Comparison of ENCODE assay signal across 10 cellular contexts in the genomic region with DNA sequence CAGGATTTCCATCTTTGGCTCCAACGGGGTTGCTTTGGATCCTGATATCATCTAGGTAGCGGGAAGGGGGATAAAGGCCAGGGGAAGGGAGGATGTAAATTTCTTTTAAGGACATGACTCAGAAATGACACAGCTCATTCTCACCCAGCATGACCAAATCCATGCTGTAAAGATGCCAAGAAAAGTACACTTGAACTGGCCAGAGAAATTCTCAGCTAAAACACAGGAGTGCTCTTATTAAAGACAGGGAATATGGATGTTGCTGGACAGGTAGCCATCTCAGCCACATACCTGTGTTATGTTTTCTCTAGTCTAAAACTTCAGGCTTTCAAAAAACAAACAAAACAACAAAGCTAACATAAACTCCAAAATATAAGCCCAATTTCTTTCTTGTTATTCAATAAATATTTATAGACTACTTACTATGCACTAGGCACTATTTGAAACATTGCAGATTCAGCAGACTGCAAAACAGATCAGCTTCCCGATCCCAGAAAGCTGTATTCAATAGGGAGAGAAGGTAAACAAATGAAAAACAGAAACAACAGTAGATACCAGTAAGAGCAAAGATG.
DNase-seq lines count a peak whose midpoint lies in the region; ATAC-seq, FAIRE-seq and TF ChIP-seq lines count a peak whose summit lies in the region.
"Had no signal": no experiment of that assay in that cellular context is flagged by ENCODE, and none has a peak within 500 bp of the region (broad histone marks: within the 10 kb centered on the region; RNA-seq: fewer than 3 reads in every experiment).

No MANE protein-coding gene starts in this region.

- H3K9me3 Mint-ChIP-seq in activated CD8-positive, alpha-beta T cell treated with anti-CD3 and anti-CD28 coated beads for 36 hours: no peaks in the 10 kb centered on the region
- no peaks in the 10 kb centered on the region for H3K9me3 Mint-ChIP-seq in effector memory CD8-positive, alpha-beta T cell

- H4K20me1 ChIP-seq in HepG2 (ENCODE audit: insufficient read depth, low read length): no peaks in the 10 kb centered on the region

- TF ChIP-seq RAD21 in liver (IDR thresholded peaks at IDR 0.05): peak in 1 of 2 donors; percentile 27
- TF ChIP-seq RAD21 in HepG2 (CRISPR knock-in tag; IDR thresholded peaks at IDR 0.05): no peak

- H3K27ac ChIP-seq in liver (ENCODE audit: low read depth in 1 of 2, low read length in 2 of 2) (peak overlapping the region; percentile 74 to 95), HepG2 (ENCODE audit: extremely low read length, insufficient read depth, low read length) (no peak overlapping the region), lung (ENCODE audit: low read depth in 1 of 2, low read length in 1 of 2) (peak overlapping the region; percentile 83 to 94), aorta (ENCODE audit: low read depth in 1 of 2, low read length in 2 of 2) (peak overlapping the region in 1 of 2 donors; percentile 3)
- H3K27ac ChIP-seq: HL-60 had no signal

- no peaks in the 10 kb centered on the region for H3K36me3 ChIP-seq in liver (ENCODE audit: control insufficient read depth in 4 of 4, insufficient read depth in 3 of 4, low read depth in 1 of 4, low read length in 3 of 4)
- H3K36me3 ChIP-seq in HepG2 (replicated peaks in 1 of 2; ENCODE audit: control insufficient read depth in 1 of 2, insufficient read depth in 2 of 2, low read length in 2 of 2): no peaks in the 10 kb centered on the region
- no peaks in the 10 kb centered on the region for H3K36me3 ChIP-seq in lung (ENCODE audit: control insufficient read depth in 2 of 2, insufficient read depth in 2 of 2, low read length in 2 of 2)
- no peaks in the 10 kb centered on the region for H3K36me3 ChIP-seq in aorta (ENCODE audit: control insufficient read depth in 1 of 2, insufficient read depth in 2 of 2, low read length in 1 of 2)

- H3K27ac Mint-ChIP-seq in activated CD8-positive, alpha-beta T cell treated with anti-CD3 and anti-CD28 coated beads for 36 hours: no peak overlapping the region
- H3K27ac Mint-ChIP-seq in effector memory CD8-positive, alpha-beta T cell: no peak overlapping the region
- H3K27ac Mint-ChIP-seq: activated CD8-positive, alpha-beta memory T cell treated with anti-CD3 and anti-CD28 coated beads, Interleukin-2, amount 10 ng/mL, durations not matched to agents 7 days and 5 days had no signal

- 18% methylated on average over 3 of the region's 3 CpGs for WGBS in liver
- WGBS in HepG2 (ENCODE audit: low lambda C conversion rate): 20% methylated on average over 3 of the region's 3 CpGs
- 23 to 51% methylated on average over 3 of the region's 3 CpGs for WGBS in lung, 2 donors
- WGBS in aorta, 2 donors: 7 to 13% methylated on average over 3 of the region's 3 CpGs

- no peaks in the 10 kb centered on the region for H3K9me3 ChIP-seq in liver (ENCODE audit: control insufficient read depth in 4 of 4, low read length in 3 of 4)
- no peaks in the 10 kb centered on the region for H3K9me3 ChIP-seq in HepG2 (ENCODE audit: low read length)
- H3K9me3 ChIP-seq in lung (ENCODE audit: control insufficient read depth in 2 of 2, insufficient read depth in 1 of 2, low read length in 1 of 2): no peaks in the 10 kb centered on the region
- no peaks in the 10 kb centered on the region for H3K9me3 ChIP-seq in aorta (ENCODE audit: control insufficient read depth, low read length)

- H3K79me2 ChIP-seq in HepG2 (ENCODE audit: insufficient read depth, low read length): no peaks in the 10 kb centered on the region

- H3K4me1 ChIP-seq in liver (ENCODE audit: control insufficient read depth in 4 of 4, insufficient read depth in 4 of 4, low read length in 3 of 4) (peaks cover 10 to 17% (median 12%) of the 10 kb centered on the region in 4 donors), HepG2 (ENCODE audit: insufficient read depth, low read length) (no peaks in the 10 kb centered on the region), lung (ENCODE audit: control insufficient read depth in 2 of 2, insufficient read depth in 2 of 2, low read length in 2 of 2) (peaks cover 13 to 23% of the 10 kb centered on the region in 2 donors), aorta (ENCODE audit: control insufficient read depth in 1 of 2, insufficient read depth in 2 of 2, low read length in 2 of 2) (no peaks in the 10 kb centered on the region)

- H3K4me3 ChIP-seq in liver (ENCODE audit: low read depth in 1 of 3, low read length in 3 of 3): no peak overlapping the region
- H3K4me3 ChIP-seq in HepG2 (replicated peaks in 1 of 3; ENCODE audit: insufficient read depth in 1 of 3, low read depth in 2 of 3, low read length in 3 of 3): no peak overlapping the region
- peak overlapping the region in 1 of 2 donors; percentile 21 for H3K4me3 ChIP-seq in cardiac fibroblast (replicated peaks in 1 of 2; ENCODE audit: low read depth in 2 of 2, low read length in 2 of 2)
- H3K4me3 ChIP-seq in lung: no peak overlapping the region
- no peak overlapping the region for H3K4me3 ChIP-seq in aorta (ENCODE audit: low read length in 2 of 2)

- DNase-seq in HepG2 (ENCODE audit: low spot score) (no peak), cardiac fibroblast (ENCODE audit: low read depth in 2 of 2) (peak; percentile 98 to 99), lung (ENCODE audit: low spot score) (peak; percentile 62), aorta (peak in 1 of 2 donors; percentile 51), germinal center (ENCODE audit: low spot score) (no peak)
- no peak for DNase-seq in activated CD8-positive, alpha-beta T cell treated with anti-CD3 and anti-CD28 coated beads for 36 hours
- no peak for DNase-seq in effector memory CD8-positive, alpha-beta T cell
- DNase-seq: activated CD8-positive, alpha-beta memory T cell treated with anti-CD3 and anti-CD28 coated beads, Interleukin-2, amount 10 ng/mL, durations not matched to agents 7 days and 5 days had no signal

- ATAC-seq in HepG2 (no peak), lung (ENCODE audit: insufficient read depth, low FRiP score) (peak; percentile 78), aorta (ENCODE audit: low FRiP score) (peak; percentile 94)
- no peak for ATAC-seq in activated CD8-positive, alpha-beta T cell treated with anti-CD3 and anti-CD28 coated beads for 36 hours
- no peak for ATAC-seq in effector memory CD8-positive, alpha-beta T cell (replicated peaks)
- ATAC-seq: activated CD8-positive, alpha-beta memory T cell treated with anti-CD3 and anti-CD28 coated beads, Interleukin-2, amount 10 ng/mL, durations not matched to agents 7 days and 5 days had no signal

- TF ChIP-seq CTCF in liver (IDR thresholded peaks at IDR 0.05; ENCODE audit: low read depth, low read length, missing input control) (no peak), HepG2 (CRISPR knock-in tag; IDR thresholded peaks at IDR 0.05) (no peak), cardiac fibroblast (IDR thresholded peaks at IDR 0.05; ENCODE audit: low read depth, low read length) (no peak), lung (IDR thresholded peaks at IDR 0.05; ENCODE audit: control extremely low read depth, extremely low read depth) (no peak)
- TF ChIP-seq CTCF in activated CD8-positive, alpha-beta T cell treated with anti-CD3 and anti-CD28 coated beads for 36 hours (IDR thresholded peaks at IDR 0.05): no peak

- H3K9ac ChIP-seq in liver (ENCODE audit: low read depth in 1 of 2, low read length in 2 of 2) (peak overlapping the region in 1 of 2 donors; percentile 95), HepG2 (ENCODE audit: insufficient read depth, low read depth, low read length) (no peak overlapping the region)

- H2AFZ ChIP-seq in HepG2 (ENCODE audit: low read length): no peak overlapping the region

- H3K4me3 Mint-ChIP-seq in activated CD8-positive, alpha-beta T cell treated with anti-CD3 and anti-CD28 coated beads for 36 hours: no peak overlapping the region
- no peak overlapping the region for H3K4me3 Mint-ChIP-seq in effector memory CD8-positive, alpha-beta T cell
- H3K4me3 Mint-ChIP-seq: activated CD8-positive, alpha-beta memory T cell treated with anti-CD3 and anti-CD28 coated beads, Interleukin-2, amount 10 ng/mL, durations not matched to agents 7 days and 5 days had no signal

- POLR2A ChIA-PET in HepG2 (lab: Yijun Ruan, JAX): no interaction called here
- POLR2A ChIA-PET in activated CD8-positive, alpha-beta T cell treated with anti-CD3 and anti-CD28 coated beads for 36 hours (lab: Charles Lee): interaction anchor here (0.9 kb wide), 1 partner anchor 14 kb away, joined by 3 read pairs; no protein-coding TSS in a partner anchor

- FAIRE-seq in HepG2 (lab: Jason Lieb, UNC): no peak

- in situ Hi-C loops in HepG2 (cut with HindIII; ENCODE audit: extremely low pct_ligation_motif_present, low pct_unique_long_range_greater_than_20kb): no loop called here

- H3K4me1 Mint-ChIP-seq in activated CD8-positive, alpha-beta T cell treated with anti-CD3 and anti-CD28 coated beads for 36 hours (ENCODE audit: low read depth): peaks cover 2% of the 10 kb centered on the region
- no peaks in the 10 kb centered on the region for H3K4me1 Mint-ChIP-seq in effector memory CD8-positive, alpha-beta T cell (ENCODE audit: low read depth in 2 of 2)

- no peak for TF ChIP-seq POLR2A in HepG2 (IDR thresholded peaks at IDR 0.05; ENCODE audit: insufficient read depth in 1 of 2, low read depth in 2 of 2, low read length in 2 of 2)

- no peaks in the 10 kb centered on the region for H3K36me3 Mint-ChIP-seq in activated CD8-positive, alpha-beta T cell treated with anti-CD3 and anti-CD28 coated beads for 36 hours (ENCODE audit: low read depth)
- H3K36me3 Mint-ChIP-seq in effector memory CD8-positive, alpha-beta T cell (ENCODE audit: insufficient read depth): no peaks in the 10 kb centered on the region

- CTCF ChIA-PET in HepG2 (lab: Yijun Ruan, JAX; ENCODE audit: low intra/inter-chr PET ratio, low total read pairs): no interaction called here
- CTCF ChIA-PET in activated CD8-positive, alpha-beta T cell treated with anti-CD3 and anti-CD28 coated beads for 36 hours (lab: Charles Lee): interaction anchor here (0.7 to 4.4 kb wide), 4 partner anchors 14 to 63 kb away, joined by 3 to 16 read pairs (median 4); no protein-coding TSS in a partner anchor

- BruUV-seq in HepG2 (replicated peaks; lab: Mats Ljungman, UMichigan): no TSS peak

- peaks cover 12% of the 10 kb centered on the region for H3K27me3 Mint-ChIP-seq in activated CD8-positive, alpha-beta T cell treated with anti-CD3 and anti-CD28 coated beads for 36 hours
- H3K27me3 Mint-ChIP-seq in effector memory CD8-positive, alpha-beta T cell: peaks cover 38 to 45% of the 10 kb centered on the region in 2 donors

- H3K27me3 ChIP-seq in liver (ENCODE audit: control insufficient read depth in 4 of 4, insufficient read depth in 4 of 4, low read length in 3 of 4) (no peaks in the 10 kb centered on the region), HepG2 (ENCODE audit: control insufficient read depth in 1 of 2, insufficient read depth in 2 of 2, low read length in 2 of 2) (peaks cover 0 to 9% of the 10 kb centered on the region in 2 experiments; a peak in 1 of 5 replicates), lung (ENCODE audit: control insufficient read depth, insufficient read depth) (no peaks in the 10 kb centered on the region), aorta (ENCODE audit: control insufficient read depth in 1 of 2, insufficient read depth in 2 of 2, low read length in 1 of 2) (no peaks in the 10 kb centered on the region)

- no peak overlapping the region for H3K4me2 ChIP-seq in HepG2 (ENCODE audit: low read depth, low read length)

- TF ChIP-seq EP300 in HepG2 (IDR thresholded peaks at IDR 0.05; ENCODE audit: low read depth in 2 of 2, low read length in 2 of 2): no peak
- TF ChIP-seq EP300 in HepG2 (CRISPR knock-in tag; IDR thresholded peaks at IDR 0.05; ENCODE audit: borderline replicate concordance): no peak

- intact Hi-C loops in HepG2 (cut with micrococcal nuclease; ENCODE audit: unreplicated experiment): no loop called here
- intact Hi-C loops in aorta (cut with DNase I): loop anchor here in 1 of 2 donors (10.0 kb wide), 1 partner anchor 68 kb away; the partner anchor contains the start of gene NAMPT
- intact Hi-C loops in activated CD8-positive, alpha-beta T cell treated with anti-CD3 and anti-CD28 coated beads for 36 hours (cut with micrococcal nuclease): no loop called here

Comparison
In these comparisons a context has a peak if more than half of its experiments do, and no peak if none do; other contexts are left out.
1. ATAC-seq: peak in lung (single experiment) and aorta (single experiment); none in HepG2 (single experiment), activated CD8-positive, alpha-beta T cell treated with anti-CD3 and anti-CD28 coated beads for 36 hours (single experiment) and effector memory CD8-positive, alpha-beta T cell (single experiment).
2. DNase-seq: peak in cardiac fibroblast (2 of 2) and lung (single experiment); none in HepG2 (single experiment), activated CD8-positive, alpha-beta T cell treated with anti-CD3 and anti-CD28 coated beads for 36 hours (single experiment), effector memory CD8-positive, alpha-beta T cell (0 of 3) and germinal center (single experiment).